1 cellular context compared by ENCODE assay signal in the genomic region with DNA sequence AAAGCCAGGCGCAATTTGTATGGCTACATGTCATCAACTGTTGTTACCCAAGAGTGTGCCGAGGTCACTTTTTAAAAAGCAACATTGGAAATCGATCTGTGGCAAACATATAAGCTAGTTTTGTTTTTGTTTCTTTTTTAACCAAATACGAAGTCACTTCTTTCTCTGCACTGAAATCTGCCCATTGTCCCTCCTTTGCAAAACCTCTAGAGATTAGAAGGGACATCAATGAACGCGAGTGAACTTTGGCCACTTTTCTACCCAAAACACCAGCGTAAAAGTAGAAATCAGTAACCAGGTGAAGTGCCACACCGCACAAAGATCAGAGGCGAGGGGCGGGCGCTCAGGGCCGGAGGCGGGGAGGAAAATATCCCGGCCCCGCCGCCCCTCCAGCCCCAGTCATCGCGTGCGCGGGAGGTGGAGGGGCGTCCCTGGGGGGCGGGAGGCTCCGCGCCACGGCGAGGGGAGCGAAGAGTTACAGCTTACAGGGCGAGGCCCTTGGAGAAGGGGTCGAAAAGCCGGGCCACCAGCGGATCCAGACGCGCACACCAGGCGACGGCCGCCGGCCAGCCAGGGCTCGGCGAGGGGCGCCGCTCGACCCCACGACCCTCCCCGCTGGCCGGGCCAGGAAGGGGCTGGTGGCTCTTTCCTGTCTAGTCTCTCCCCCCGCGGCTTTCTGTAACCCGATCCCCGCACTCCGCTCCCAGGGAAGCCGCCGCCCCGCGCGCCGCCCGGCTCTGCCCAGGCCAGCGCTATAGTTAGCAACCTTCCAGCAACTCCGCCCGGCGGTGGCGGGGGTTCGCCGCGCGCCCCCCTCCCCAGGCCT.
TF ChIP-seq lines count a peak whose summit lies in the region.

No MANE protein-coding gene starts in this region.

TF ChIP-seq in HepG2, 621 proteins besides CTCF, POLR2A, EP300 and RAD21 (continued from another document and continues in another):
- TF ChIP-seq MAFK (conservative IDR thresholded peaks at IDR 0.05 in 1 of 2, IDR thresholded peaks at IDR 0.05 in 1 of 2; ENCODE audit: low read length in 2 of 2), result 0 out of 4 replicates have a peak, but pooled peaks have one; percentile 7 to 27
- TF ChIP-seq, protein P1, sequence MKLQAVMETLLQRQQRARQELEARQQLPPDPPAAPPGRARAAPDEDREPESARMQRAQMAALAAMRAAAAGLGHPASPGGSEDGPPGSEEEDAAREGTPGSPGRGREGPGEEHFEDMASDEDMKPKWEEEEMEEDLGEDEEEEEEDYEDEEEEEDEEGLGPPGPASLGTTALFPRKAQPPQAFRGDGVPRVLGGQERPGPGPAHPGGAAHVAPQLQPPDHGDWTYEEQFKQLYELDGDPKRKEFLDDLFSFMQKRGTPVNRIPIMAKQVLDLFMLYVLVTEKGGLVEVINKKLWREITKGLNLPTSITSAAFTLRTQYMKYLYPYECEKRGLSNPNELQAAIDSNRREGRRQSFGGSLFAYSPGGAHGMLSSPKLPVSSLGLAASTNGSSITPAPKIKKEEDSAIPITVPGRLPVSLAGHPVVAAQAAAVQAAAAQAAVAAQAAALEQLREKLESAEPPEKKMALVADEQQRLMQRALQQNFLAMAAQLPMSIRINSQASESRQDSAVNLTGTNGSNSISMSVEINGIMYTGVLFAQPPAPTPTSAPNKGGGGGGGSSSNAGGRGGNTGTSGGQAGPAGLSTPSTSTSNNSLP (IDR thresholded peaks at IDR 0.05; ENCODE audit: low read depth, low read length), result peak; percentile 82; the same call in 1 of the 2 replicates
- peak; percentile 97 for TF ChIP-seq TCF7 (IDR thresholded peaks at IDR 0.05; ENCODE audit: low read depth)
- TF ChIP-seq, protein P2, sequence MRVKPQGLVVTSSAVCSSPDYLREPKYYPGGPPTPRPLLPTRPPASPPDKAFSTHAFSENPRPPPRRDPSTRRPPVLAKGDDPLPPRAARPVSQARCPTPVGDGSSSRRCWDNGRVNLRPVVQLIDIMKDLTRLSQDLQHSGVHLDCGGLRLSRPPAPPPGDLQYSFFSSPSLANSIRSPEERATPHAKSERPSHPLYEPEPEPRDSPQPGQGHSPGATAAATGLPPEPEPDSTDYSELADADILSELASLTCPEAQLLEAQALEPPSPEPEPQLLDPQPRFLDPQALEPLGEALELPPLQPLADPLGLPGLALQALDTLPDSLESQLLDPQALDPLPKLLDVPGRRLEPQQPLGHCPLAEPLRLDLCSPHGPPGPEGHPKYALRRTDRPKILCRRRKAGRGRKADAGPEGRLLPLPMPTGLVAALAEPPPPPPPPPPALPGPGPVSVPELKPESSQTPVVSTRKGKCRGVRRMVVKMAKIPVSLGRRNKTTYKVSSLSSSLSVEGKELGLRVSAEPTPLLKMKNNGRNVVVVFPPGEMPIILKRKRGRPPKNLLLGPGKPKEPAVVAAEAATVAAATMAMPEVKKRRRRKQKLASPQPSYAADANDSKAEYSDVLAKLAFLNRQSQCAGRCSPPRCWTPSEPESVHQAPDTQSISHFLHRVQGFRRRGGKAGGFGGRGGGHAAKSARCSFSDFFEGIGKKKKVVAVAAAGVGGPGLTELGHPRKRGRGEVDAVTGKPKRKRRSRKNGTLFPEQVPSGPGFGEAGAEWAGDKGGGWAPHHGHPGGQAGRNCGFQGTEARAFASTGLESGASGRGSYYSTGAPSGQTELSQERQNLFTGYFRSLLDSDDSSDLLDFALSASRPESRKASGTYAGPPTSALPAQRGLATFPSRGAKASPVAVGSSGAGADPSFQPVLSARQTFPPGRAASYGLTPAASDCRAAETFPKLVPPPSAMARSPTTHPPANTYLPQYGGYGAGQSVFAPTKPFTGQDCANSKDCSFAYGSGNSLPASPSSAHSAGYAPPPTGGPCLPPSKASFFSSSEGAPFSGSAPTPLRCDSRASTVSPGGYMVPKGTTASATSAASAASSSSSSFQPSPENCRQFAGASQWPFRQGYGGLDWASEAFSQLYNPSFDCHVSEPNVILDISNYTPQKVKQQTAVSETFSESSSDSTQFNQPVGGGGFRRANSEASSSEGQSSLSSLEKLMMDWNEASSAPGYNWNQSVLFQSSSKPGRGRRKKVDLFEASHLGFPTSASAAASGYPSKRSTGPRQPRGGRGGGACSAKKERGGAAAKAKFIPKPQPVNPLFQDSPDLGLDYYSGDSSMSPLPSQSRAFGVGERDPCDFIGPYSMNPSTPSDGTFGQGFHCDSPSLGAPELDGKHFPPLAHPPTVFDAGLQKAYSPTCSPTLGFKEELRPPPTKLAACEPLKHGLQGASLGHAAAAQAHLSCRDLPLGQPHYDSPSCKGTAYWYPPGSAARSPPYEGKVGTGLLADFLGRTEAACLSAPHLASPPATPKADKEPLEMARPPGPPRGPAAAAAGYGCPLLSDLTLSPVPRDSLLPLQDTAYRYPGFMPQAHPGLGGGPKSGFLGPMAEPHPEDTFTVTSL (CRISPR knock-in tag; IDR thresholded peaks at IDR 0.05; ENCODE audit: borderline replicate concordance), result no peak; the same call in 1 of the 2 replicates
- TF ChIP-seq, protein P3, sequence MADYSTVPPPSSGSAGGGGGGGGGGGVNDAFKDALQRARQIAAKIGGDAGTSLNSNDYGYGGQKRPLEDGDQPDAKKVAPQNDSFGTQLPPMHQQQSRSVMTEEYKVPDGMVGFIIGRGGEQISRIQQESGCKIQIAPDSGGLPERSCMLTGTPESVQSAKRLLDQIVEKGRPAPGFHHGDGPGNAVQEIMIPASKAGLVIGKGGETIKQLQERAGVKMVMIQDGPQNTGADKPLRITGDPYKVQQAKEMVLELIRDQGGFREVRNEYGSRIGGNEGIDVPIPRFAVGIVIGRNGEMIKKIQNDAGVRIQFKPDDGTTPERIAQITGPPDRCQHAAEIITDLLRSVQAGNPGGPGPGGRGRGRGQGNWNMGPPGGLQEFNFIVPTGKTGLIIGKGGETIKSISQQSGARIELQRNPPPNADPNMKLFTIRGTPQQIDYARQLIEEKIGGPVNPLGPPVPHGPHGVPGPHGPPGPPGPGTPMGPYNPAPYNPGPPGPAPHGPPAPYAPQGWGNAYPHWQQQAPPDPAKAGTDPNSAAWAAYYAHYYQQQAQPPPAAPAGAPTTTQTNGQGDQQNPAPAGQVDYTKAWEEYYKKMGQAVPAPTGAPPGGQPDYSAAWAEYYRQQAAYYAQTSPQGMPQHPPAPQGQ (CRISPR knock-in tag; IDR thresholded peaks at IDR 0.05; ENCODE audit: borderline replicate concordance), result no peak
- peak; percentile 75 for TF ChIP-seq ZNF616 (CRISPR knock-in tag; IDR thresholded peaks at IDR 0.05; ENCODE audit: low read depth)
- TF ChIP-seq ZNF549 (CRISPR knock-in tag; IDR thresholded peaks at IDR 0.05), result 0 out of 2 replicates have a peak, but pooled peaks have one; percentile 34
- TF ChIP-seq, protein P4, sequence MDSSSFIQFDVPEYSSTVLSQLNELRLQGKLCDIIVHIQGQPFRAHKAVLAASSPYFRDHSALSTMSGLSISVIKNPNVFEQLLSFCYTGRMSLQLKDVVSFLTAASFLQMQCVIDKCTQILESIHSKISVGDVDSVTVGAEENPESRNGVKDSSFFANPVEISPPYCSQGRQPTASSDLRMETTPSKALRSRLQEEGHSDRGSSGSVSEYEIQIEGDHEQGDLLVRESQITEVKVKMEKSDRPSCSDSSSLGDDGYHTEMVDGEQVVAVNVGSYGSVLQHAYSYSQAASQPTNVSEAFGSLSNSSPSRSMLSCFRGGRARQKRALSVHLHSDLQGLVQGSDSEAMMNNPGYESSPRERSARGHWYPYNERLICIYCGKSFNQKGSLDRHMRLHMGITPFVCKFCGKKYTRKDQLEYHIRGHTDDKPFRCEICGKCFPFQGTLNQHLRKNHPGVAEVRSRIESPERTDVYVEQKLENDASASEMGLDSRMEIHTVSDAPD (CRISPR knock-in tag; IDR thresholded peaks at IDR 0.05), result peak; percentile 95
- TF ChIP-seq SP1 (IDR thresholded peaks at IDR 0.05), result no peak
- peak; percentile 80 for TF ChIP-seq SP1 (CRISPR knock-in tag; IDR thresholded peaks at IDR 0.05)
- TF ChIP-seq ZNF335 (CRISPR knock-in tag; IDR thresholded peaks at IDR 0.05), result 0 out of 2 replicates have a peak, but pooled peaks have one; percentile 70
- no peak for TF ChIP-seq SALL2 (CRISPR knock-in tag; IDR thresholded peaks at IDR 0.05)
- no peak; the same call in none of the 2 replicates for TF ChIP-seq ZC3H4 (CRISPR knock-in tag; IDR thresholded peaks at IDR 0.05; ENCODE audit: borderline replicate concordance)
- 0 out of 2 replicates have a peak, but pooled peaks have one; percentile 16 for TF ChIP-seq HNRNPL (IDR thresholded peaks at IDR 0.05; ENCODE audit: low read depth, low read length)
- peak; percentile 66; the same call in 1 of the 2 replicates for TF ChIP-seq TBX3 (IDR thresholded peaks at IDR 0.05; ENCODE audit: borderline replicate concordance)
- TF ChIP-seq ZNF350 (CRISPR knock-in tag; IDR thresholded peaks at IDR 0.05; ENCODE audit: borderline replicate concordance, low read depth), result peak; percentile 84; the same call in 1 of the 2 replicates
- TF ChIP-seq ZNF652 (CRISPR knock-in tag; IDR thresholded peaks at IDR 0.05; ENCODE audit: borderline replicate concordance, low read depth), result peak; percentile 50; the same call in 1 of the 2 replicates
- TF ChIP-seq GTF3A (CRISPR knock-in tag; conservative IDR thresholded peaks at IDR 0.05), result peak; percentile 37; the same call in 1 of the 2 replicates
- peak; percentile 24 for TF ChIP-seq ZFP36L1 (CRISPR knock-in tag; IDR thresholded peaks at IDR 0.05)
- peak; percentile 6; the same call in 1 of the 2 replicates for TF ChIP-seq NAIF1 (CRISPR knock-in tag; IDR thresholded peaks at IDR 0.05; ENCODE audit: borderline replicate concordance)
- peak; percentile 20; the same call in 1 of the 2 replicates for TF ChIP-seq KLF15 (CRISPR knock-in tag; IDR thresholded peaks at IDR 0.05; ENCODE audit: borderline replicate concordance)
- TF ChIP-seq, protein P5, sequence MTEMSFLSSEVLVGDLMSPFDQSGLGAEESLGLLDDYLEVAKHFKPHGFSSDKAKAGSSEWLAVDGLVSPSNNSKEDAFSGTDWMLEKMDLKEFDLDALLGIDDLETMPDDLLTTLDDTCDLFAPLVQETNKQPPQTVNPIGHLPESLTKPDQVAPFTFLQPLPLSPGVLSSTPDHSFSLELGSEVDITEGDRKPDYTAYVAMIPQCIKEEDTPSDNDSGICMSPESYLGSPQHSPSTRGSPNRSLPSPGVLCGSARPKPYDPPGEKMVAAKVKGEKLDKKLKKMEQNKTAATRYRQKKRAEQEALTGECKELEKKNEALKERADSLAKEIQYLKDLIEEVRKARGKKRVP (CRISPR knock-in tag; IDR thresholded peaks at IDR 0.05), result peak in 1 of 2 experiments; percentile 61; a peak in 2 of 4 replicates
- TF ChIP-seq ZSCAN21 (CRISPR knock-in tag; IDR thresholded peaks at IDR 0.05; ENCODE audit: borderline replicate concordance), result peak; percentile 15; the same call in 1 of the 2 replicates
- TF ChIP-seq JARID2 (CRISPR knock-in tag; IDR thresholded peaks at IDR 0.05; ENCODE audit: insufficient replicate concordance), result peak; percentile 34
- TF ChIP-seq ZNF563 (CRISPR knock-in tag; IDR thresholded peaks at IDR 0.05), result no peak; the same call in none of the 2 replicates
- TF ChIP-seq KLF6 (CRISPR knock-in tag; IDR thresholded peaks at IDR 0.05), result peak; percentile 26; the same call in 1 of the 2 replicates
- peak; percentile 84; the same call in 1 of the 2 replicates for TF ChIP-seq MEIS1 (CRISPR knock-in tag; IDR thresholded peaks at IDR 0.05; ENCODE audit: borderline replicate concordance)
- TF ChIP-seq, protein P6, sequence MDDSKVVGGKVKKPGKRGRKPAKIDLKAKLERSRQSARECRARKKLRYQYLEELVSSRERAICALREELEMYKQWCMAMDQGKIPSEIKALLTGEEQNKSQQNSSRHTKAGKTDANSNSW (CRISPR knock-in tag; IDR thresholded peaks at IDR 0.05; ENCODE audit: borderline replicate concordance), result no peak
- TF ChIP-seq SIX4 (CRISPR knock-in tag; IDR thresholded peaks at IDR 0.05), result peak; percentile 97
- TF ChIP-seq, protein P7, sequence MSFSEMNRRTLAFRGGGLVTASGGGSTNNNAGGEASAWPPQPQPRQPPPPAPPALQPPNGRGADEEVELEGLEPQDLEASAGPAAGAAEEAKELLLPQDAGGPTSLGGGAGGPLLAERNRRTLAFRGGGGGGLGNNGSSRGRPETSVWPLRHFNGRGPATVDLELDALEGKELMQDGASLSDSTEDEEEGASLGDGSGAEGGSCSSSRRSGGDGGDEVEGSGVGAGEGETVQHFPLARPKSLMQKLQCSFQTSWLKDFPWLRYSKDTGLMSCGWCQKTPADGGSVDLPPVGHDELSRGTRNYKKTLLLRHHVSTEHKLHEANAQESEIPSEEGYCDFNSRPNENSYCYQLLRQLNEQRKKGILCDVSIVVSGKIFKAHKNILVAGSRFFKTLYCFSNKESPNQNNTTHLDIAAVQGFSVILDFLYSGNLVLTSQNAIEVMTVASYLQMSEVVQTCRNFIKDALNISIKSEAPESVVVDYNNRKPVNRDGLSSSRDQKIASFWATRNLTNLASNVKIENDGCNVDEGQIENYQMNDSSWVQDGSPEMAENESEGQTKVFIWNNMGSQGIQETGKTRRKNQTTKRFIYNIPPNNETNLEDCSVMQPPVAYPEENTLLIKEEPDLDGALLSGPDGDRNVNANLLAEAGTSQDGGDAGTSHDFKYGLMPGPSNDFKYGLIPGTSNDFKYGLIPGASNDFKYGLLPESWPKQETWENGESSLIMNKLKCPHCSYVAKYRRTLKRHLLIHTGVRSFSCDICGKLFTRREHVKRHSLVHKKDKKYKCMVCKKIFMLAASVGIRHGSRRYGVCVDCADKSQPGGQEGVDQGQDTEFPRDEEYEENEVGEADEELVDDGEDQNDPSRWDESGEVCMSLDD (CRISPR knock-in tag; IDR thresholded peaks at IDR 0.05; ENCODE audit: borderline replicate concordance), result peak; percentile 84
- TF ChIP-seq HDAC2 (CRISPR knock-in tag; IDR thresholded peaks at IDR 0.05), result no peak; the same call in 1 of the 2 replicates
- peak; percentile 22; the same call in 1 of the 2 replicates for TF ChIP-seq ZNF263 (CRISPR knock-in tag; IDR thresholded peaks at IDR 0.05)
- TF ChIP-seq GFI1 (CRISPR knock-in tag; IDR thresholded peaks at IDR 0.05; ENCODE audit: borderline replicate concordance), result peak; percentile 93
- TF ChIP-seq IKZF4 (CRISPR knock-in tag; IDR thresholded peaks at IDR 0.05; ENCODE audit: borderline replicate concordance, low read depth, not compliant biosample characterization), result no peak
- TF ChIP-seq, protein P8, sequence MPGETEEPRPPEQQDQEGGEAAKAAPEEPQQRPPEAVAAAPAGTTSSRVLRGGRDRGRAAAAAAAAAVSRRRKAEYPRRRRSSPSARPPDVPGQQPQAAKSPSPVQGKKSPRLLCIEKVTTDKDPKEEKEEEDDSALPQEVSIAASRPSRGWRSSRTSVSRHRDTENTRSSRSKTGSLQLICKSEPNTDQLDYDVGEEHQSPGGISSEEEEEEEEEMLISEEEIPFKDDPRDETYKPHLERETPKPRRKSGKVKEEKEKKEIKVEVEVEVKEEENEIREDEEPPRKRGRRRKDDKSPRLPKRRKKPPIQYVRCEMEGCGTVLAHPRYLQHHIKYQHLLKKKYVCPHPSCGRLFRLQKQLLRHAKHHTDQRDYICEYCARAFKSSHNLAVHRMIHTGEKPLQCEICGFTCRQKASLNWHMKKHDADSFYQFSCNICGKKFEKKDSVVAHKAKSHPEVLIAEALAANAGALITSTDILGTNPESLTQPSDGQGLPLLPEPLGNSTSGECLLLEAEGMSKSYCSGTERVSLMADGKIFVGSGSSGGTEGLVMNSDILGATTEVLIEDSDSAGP (CRISPR knock-in tag; IDR thresholded peaks at IDR 0.05; ENCODE audit: borderline replicate concordance), result peak; percentile 89
- TF ChIP-seq ZNF232 (CRISPR knock-in tag; IDR thresholded peaks at IDR 0.05; ENCODE audit: borderline replicate concordance), result peak; percentile 65; the same call in 1 of the 2 replicates
- TF ChIP-seq MBNL3 (CRISPR knock-in tag; conservative IDR thresholded peaks at IDR 0.05), result no peak
- peak; percentile 80 for TF ChIP-seq DR1 (CRISPR knock-in tag; IDR thresholded peaks at IDR 0.05)
- TF ChIP-seq CREM (IDR thresholded peaks at IDR 0.05), result peak; percentile 93
- no peak for TF ChIP-seq CREM (CRISPR knock-in tag; IDR thresholded peaks at IDR 0.05)
- peak; percentile 50; the same call in 1 of the 2 replicates for TF ChIP-seq HHEX (CRISPR knock-in tag; IDR thresholded peaks at IDR 0.05)
- TF ChIP-seq FIP1L1 (IDR thresholded peaks at IDR 0.05; ENCODE audit: borderline replicate concordance, insufficient read depth, low read depth, low read length), result peak; percentile 82; the same call in 1 of the 2 replicates
- peak; percentile 98 for TF ChIP-seq HNF4A (CRISPR knock-in tag; IDR thresholded peaks at IDR 0.05)
